22 cellular contexts compared by ENCODE assay signal in genomic region chrX:23904096-23904495, GRCh38. TPM values are rescaled to one million over a fixed set of nuclear protein-coding genes. Genes with fewer than 3 reads are reported as not detected.
DNase-seq lines count a peak whose midpoint lies in the region; ATAC-seq, FAIRE-seq and TF ChIP-seq lines count a peak whose summit lies in the region.
"Had no signal": no experiment of that assay in that cellular context is flagged by ENCODE, and none has a peak within 500 bp of the region (broad histone marks: within the 10 kb centered on the region; RNA-seq: fewer than 3 reads in every experiment).

No MANE protein-coding gene starts in this region.

- TF ChIP-seq RAD21 in K562 (CRISPR knock-in tag; conservative IDR thresholded peaks at IDR 0.05 in 1 of 2, IDR thresholded peaks at IDR 0.05 in 1 of 2): no peak

- H3K27ac Mint-ChIP-seq in stimulated activated naive CD8-positive, alpha-beta T cell treated with anti-CD3 and anti-CD28 coated beads, Interleukin-15, amount 100 ng/mL, for 72 hours: no peak overlapping the region
- H3K27ac Mint-ChIP-seq: activated naive CD4-positive, alpha-beta T cell treated with anti-CD3 and anti-CD28 coated beads for 36 hours had no signal

- TF ChIP-seq POLR2A in K562 (conservative IDR thresholded peaks at IDR 0.05) (no peak), transverse colon (IDR thresholded peaks at IDR 0.05) (no peak)

- no peak overlapping the region for H3K4me3 Mint-ChIP-seq in stimulated activated naive CD8-positive, alpha-beta T cell treated with anti-CD3 and anti-CD28 coated beads, Interleukin-15, amount 100 ng/mL, for 72 hours
- H3K4me3 Mint-ChIP-seq: activated naive CD4-positive, alpha-beta T cell treated with anti-CD3 and anti-CD28 coated beads for 36 hours had no signal

- no peak overlapping the region for H3K4me2 ChIP-seq in K562 (ENCODE audit: insufficient read depth, low read length)

- FAIRE-seq in K562 (lab: Jason Lieb, UNC): no peak

- TF ChIP-seq EP300 in K562 (IDR thresholded peaks at IDR 0.05; ENCODE audit: low read length): no peak
- no peak for TF ChIP-seq EP300 in transverse colon (IDR thresholded peaks at IDR 0.05; ENCODE audit: low read depth)

- H3K4me3 ChIP-seq in left ventricle myocardium inferior: no peak overlapping the region
- no peak overlapping the region for H3K4me3 ChIP-seq in K562
- no peak overlapping the region for H3K4me3 ChIP-seq in transverse colon

- no TSS peak for BruUV-seq in K562 (replicated peaks; lab: Mats Ljungman, UMichigan)

- TF ChIP-seq CTCF in left ventricle myocardium inferior (IDR thresholded peaks at IDR 0.05; ENCODE audit: borderline replicate concordance): no peak
- no peak for TF ChIP-seq CTCF in K562 (IDR thresholded peaks at IDR 0.05 in 2 of 3, conservative IDR thresholded peaks at IDR 0.05 in 1 of 3; ENCODE audit: insufficient read depth in 2 of 3, low read depth in 1 of 3, low read length in 3 of 3)
- no peak for TF ChIP-seq CTCF in transverse colon (IDR thresholded peaks at IDR 0.05)

- no peaks in the 10 kb centered on the region for H3K27me3 Mint-ChIP-seq in stimulated activated naive CD8-positive, alpha-beta T cell treated with anti-CD3 and anti-CD28 coated beads, Interleukin-15, amount 100 ng/mL, for 72 hours

- peaks cover 3% of the 10 kb centered on the region for H4K20me1 ChIP-seq in K562 (replicated peaks; ENCODE audit: control insufficient read depth, insufficient read depth, low read length)

- no peaks in the 10 kb centered on the region for H3K9me1 ChIP-seq in K562 (ENCODE audit: control insufficient read depth, insufficient read depth, low read length)

- intact Hi-C loops in left ventricle myocardium inferior (cut with micrococcal nuclease): loop anchor here (5.0 to 10.0 kb wide), 3 partner anchors 122 to 209 kb away; partner anchors contain the start of gene SAT1
- intact Hi-C loops in Right ventricle myocardium inferior (cut with DNase I): no loop called here
- intact Hi-C loops in K562 (cut with micrococcal nuclease): loop anchor here (5.0 kb wide), 1 partner anchor 62 kb away; no protein-coding TSS in a partner anchor
- intact Hi-C loops in transverse colon (cut with DNase I; ENCODE audit: low total_unique reads): loop anchor here (10.0 kb wide), 1 partner anchor 209 kb away; no protein-coding TSS in a partner anchor

- CTCF ChIA-PET in K562 (lab: Yijun Ruan, JAX; ENCODE audit: low intra/inter-chr PET ratio): no interaction called here

- H3K27ac ChIP-seq in left ventricle myocardium inferior (replicated peaks) (peak overlapping the region; percentile 36), K562 (ENCODE audit: extremely low read depth, low read depth, low read length) (no peak overlapping the region), transverse colon (no peak overlapping the region)

- ATAC-seq in Right ventricle myocardium inferior (no peak), K562 (no peak), GM19351 (IDR thresholded peaks at IDR 0.05; ENCODE audit: unreplicated experiment) (no peak)
- ATAC-seq in stimulated activated naive CD8-positive, alpha-beta T cell treated with anti-CD3 and anti-CD28 coated beads, Interleukin-15, amount 100 ng/mL, for 72 hours: no peak
- ATAC-seq: activated CD4-positive, CD25-positive, alpha-beta regulatory T cell treated with anti-CD3 and anti-CD28 coated beads, Interleukin-2, amount 50 U/mL, for 24 hours; sciatic nerve had no signal

- no peak for DNase-seq in left ventricle myocardium inferior
- DNase-seq in Right ventricle myocardium inferior (ENCODE audit: missing footprints): no peak
- peak in 3 of 4 experiments; percentile 20 to 26 (median 25) for DNase-seq in K562 (ENCODE audit: extremely low read depth in 1 of 4, low spot score in 3 of 4)
- peak; percentile 58 for DNase-seq in hepatic stellate cell (ENCODE audit: low spot score)
- DNase-seq in transverse colon: no peak
- no peak for DNase-seq in H4 (ENCODE audit: low spot score)
- DNase-seq in stimulated activated naive CD8-positive, alpha-beta T cell treated with anti-CD3 and anti-CD28 coated beads, Interleukin-15, amount 100 ng/mL, for 72 hours: no peak
- DNase-seq: ACHN; activated naive CD4-positive, alpha-beta T cell treated with anti-CD3 and anti-CD28 coated beads for 36 hours; central memory CD4-positive, alpha-beta T cell; hippocampal formation; Kasumi-1; NCI-H1694 treated with DMSO at 0.1 percent for 48 hours; NCI-H69; RPMI8226; stimulated activated naive CD4-positive, alpha-beta T cell had no signal

- no peak overlapping the region for H2AFZ ChIP-seq in K562 (ENCODE audit: low read depth, low read length)

- peaks cover 40% of the 10 kb centered on the region for H3K79me2 ChIP-seq in K562 (ENCODE audit: control insufficient read depth, insufficient read depth, low read length)

- H3K4me1 Mint-ChIP-seq in stimulated activated naive CD8-positive, alpha-beta T cell treated with anti-CD3 and anti-CD28 coated beads, Interleukin-15, amount 100 ng/mL, for 72 hours: peaks cover 8% of the 10 kb centered on the region

- 52% methylated on average over 2 of the region's 2 CpGs for WGBS in K562 (ENCODE audit: insufficient coverage, low coverage, missing lambda C conversion rate)
- WGBS in transverse colon (ENCODE audit: low coverage in 1 of 2), 2 donors: 58% methylated on average over 2 of the region's 2 CpGs; no CpG with 5 or more reads in 1 of the 2 donors

- H3K27me3 ChIP-seq in left ventricle myocardium inferior (ENCODE audit: low read depth) (no peaks in the 10 kb centered on the region), K562 (ENCODE audit: control insufficient read depth in 2 of 2, insufficient read depth in 2 of 2, low read length in 2 of 2) (no peaks in the 10 kb centered on the region), transverse colon (no peaks in the 10 kb centered on the region)

- H3K36me3 ChIP-seq in left ventricle myocardium inferior: no peaks in the 10 kb centered on the region
- H3K36me3 ChIP-seq in K562 (ENCODE audit: control insufficient read depth, insufficient read depth, low read length): peaks cover 3% of the 10 kb centered on the region; the same call in 1 of the 3 replicates
- H3K36me3 ChIP-seq in transverse colon: no peaks in the 10 kb centered on the region

- no peaks in the 10 kb centered on the region for H3K9me3 Mint-ChIP-seq in stimulated activated naive CD8-positive, alpha-beta T cell treated with anti-CD3 and anti-CD28 coated beads, Interleukin-15, amount 100 ng/mL, for 72 hours
- H3K9me3 Mint-ChIP-seq: activated naive CD4-positive, alpha-beta T cell treated with anti-CD3 and anti-CD28 coated beads for 36 hours had no signal

- H3K9me3 ChIP-seq in left ventricle myocardium inferior (replicated peaks): no peaks in the 10 kb centered on the region
- H3K9me3 ChIP-seq in K562 (replicated peaks; ENCODE audit: control insufficient read depth, insufficient read depth, low read depth, low read length): no peaks in the 10 kb centered on the region
- no peaks in the 10 kb centered on the region for H3K9me3 ChIP-seq in transverse colon

- in situ Hi-C loops in K562 (cut with MboI): loop anchor here (5.0 kb wide), 3 partner anchors 122 to 212 kb away; partner anchors contain the start of gene SAT1
- in situ Hi-C loops in transverse colon (cut with MboI; ENCODE audit: low pct_ligation_motif_present in 1 of 4, low pct_unique_long_range_greater_than_20kb in 1 of 4, low sequenced_read_pairs in 3 of 4): loop anchor here (5.0 to 25.0 kb wide), 9 partner anchors 119 to 217 kb away; partner anchors contain the start of genes KLHL15 (in 2 of the 4), SAT1 (in 2 of the 4) and EIF2S3 (in 1 of the 4)

- POLR2A ChIA-PET in K562 (lab: Yijun Ruan, JAX): interaction anchor here (0.6 kb wide), 1 partner anchor 149 kb away, joined by 4 read pairs; no protein-coding TSS in a partner anchor

- H3K9ac ChIP-seq in K562 (ENCODE audit: insufficient read depth in 1 of 2, low read depth in 2 of 2, low read length in 2 of 2): no peak overlapping the region

- peaks cover 43% of the 10 kb centered on the region for H3K4me1 ChIP-seq in left ventricle myocardium inferior
- peaks cover 6 to 20% of the 10 kb centered on the region in 2 experiments; a peak in 4 of 5 replicates for H3K4me1 ChIP-seq in K562 (replicated peaks in 1 of 2; ENCODE audit: control insufficient read depth in 2 of 2, insufficient read depth in 2 of 2, low read length in 2 of 2)
- H3K4me1 ChIP-seq in transverse colon: peaks cover 7 to 32% (median 8%) of the 10 kb centered on the region in 4 donors

RNA-seq across cellular contexts. Expression of gene APOO, which starts 3.6 kb away (rescaled TPM):
- 102 TPM for total RNA-seq in left ventricle myocardium inferior
- 112 TPM for total RNA-seq in Right ventricle myocardium inferior
- 16.2 and 19.7 TPM in 2 replicates for total RNA-seq in K562 (2011; cell fraction: chromatin; rRNA removed; ENCODE audit: low replicate concordance)
- total RNA-seq in K562 (2011; cell fraction: nucleolus; rRNA removed): 11.2 and 12.5 TPM in 2 replicates
- total RNA-seq in K562 (2011; cell fraction: nucleoplasm; rRNA removed): 18.0 and 23.3 TPM in 2 replicates
- total RNA-seq in K562 (2014; rRNA removed): 37.3 and 43.7 TPM in 2 replicates
- 60.8 and 64.4 TPM in 2 replicates for total RNA-seq in K562 (2014; rRNA removed; fragmentation: Illumina TruSeq; extraction: Trizol)
- total RNA-seq in K562 (2015; rRNA removed; fragmentation: Illumina TruSeq; extraction: Trizol): 56.9 and 59.7 TPM in 2 replicates
- 59.8 and 63.9 TPM in 2 replicates for total RNA-seq in K562 (2021)
- polyA plus RNA-seq in K562 (2011; rRNA removed): 55.2 and 67.3 TPM in 2 replicates
- polyA plus RNA-seq in K562 (2011; cell fraction: cytosol; rRNA removed): 34.2 and 35.9 TPM in 2 replicates
- polyA plus RNA-seq in K562 (2011; cell fraction: nucleus; rRNA removed): 9.4 and 13.6 TPM in 2 replicates
- polyA plus RNA-seq in K562 (2012): 78.6 and 89.2 TPM in 2 replicates
- 62.9 and 72.0 TPM in 2 replicates for polyA plus RNA-seq in K562 (2014; fragmentation: Illumina TruSeq; extraction: Trizol)
- polyA plus RNA-seq in K562 (2014; fragmentation: Nextera tagmentation; extraction: Ambion mirVana): 10 to 100 TPM; 46.5 to 76.4 TPM
- 58.9 and 63.6 TPM in 2 replicates for polyA plus RNA-seq in K562 (2014; rRNA removed)
- 30.1 and 34.1 TPM in 2 replicates for polyA minus RNA-seq in K562 (2011; rRNA and poly(A)+ RNA removed)
- 4.8 and 11.5 TPM in 2 replicates for polyA minus RNA-seq in K562 (2011; cell fraction: cytosol; rRNA and poly(A)+ RNA removed)
- polyA minus RNA-seq in K562 (2011; cell fraction: nucleus; rRNA and poly(A)+ RNA removed): 6.3 and 8.2 TPM in 2 replicates
- 10 to 100 TPM in 2 of 4 donors, 1 to 10 TPM in 1, not detected in 1; 10.0 to 24.5 (median 15.6) TPM for total RNA-seq in transverse colon
- 40.5 and 58.9 TPM in 2 replicates for total RNA-seq in H4 (2014; rRNA removed; shearing (Covaris generic))

RNA-seq across cellular contexts. Expression of gene CXorf58, which starts 3.7 kb away (rescaled TPM):
- total RNA-seq in left ventricle myocardium inferior (0.49 TPM), Right ventricle myocardium inferior (0.32 TPM), K562 (2014; rRNA removed) (0.12 and 0.27 TPM in 2 replicates), K562 (2014; rRNA removed; fragmentation: Illumina TruSeq; extraction: Trizol) (0.13 and 0.15 TPM in 2 replicates), K562 (2015; rRNA removed; fragmentation: Illumina TruSeq; extraction: Trizol) (0.25 TPM in 1 of 2 replicates, not detected in the other), K562 (2021) (0.25 TPM in 1 of 2 replicates, not detected in the other), transverse colon (under 1 TPM in 1 of 4 donors, not detected in 3; 0.27 TPM)
- not detected in 2 replicates for total RNA-seq in K562 (2011; cell fraction: chromatin; rRNA removed; ENCODE audit: low replicate concordance)
- not detected in 2 replicates for total RNA-seq in K562 (2011; cell fraction: nucleolus; rRNA removed)
- not detected in 2 replicates for total RNA-seq in K562 (2011; cell fraction: nucleoplasm; rRNA removed)
- polyA plus RNA-seq in K562 (2011; rRNA removed) (0.11 and 0.17 TPM in 2 replicates), K562 (2014; fragmentation: Illumina TruSeq; extraction: Trizol) (not detected in 2 replicates), K562 (2014; fragmentation: Nextera tagmentation; extraction: Ambion mirVana) (under 1 TPM; 0.10 to 0.13 TPM), K562 (2014; rRNA removed) (0.26 TPM in 1 of 2 replicates, not detected in the other)
- 0.12 TPM in 1 of 2 replicates, not detected in the other for polyA plus RNA-seq in K562 (2011; cell fraction: cytosol; rRNA removed)
- polyA plus RNA-seq in K562 (2011; cell fraction: nucleus; rRNA removed): not detected in 2 replicates
- 0.08 TPM in 1 of 2 replicates, not detected in the other for polyA plus RNA-seq in K562 (2012)
- polyA minus RNA-seq in K562 (2011; rRNA and poly(A)+ RNA removed): 0.11 TPM in 1 of 2 replicates, not detected in the other
- polyA minus RNA-seq in K562 (2011; cell fraction: cytosol; rRNA and poly(A)+ RNA removed): not detected in 2 replicates
- not detected in 2 replicates for polyA minus RNA-seq in K562 (2011; cell fraction: nucleus; rRNA and poly(A)+ RNA removed)
- total RNA-seq in H4 (2014; rRNA removed; shearing (Covaris generic)): 0.04 TPM in 1 of 2 replicates, not detected in the other
- total RNA-seq: epithelial cell of proximal tubule; sciatic nerve; T-helper 1 cell treated with Interleukin-12 subunit alpha and Interleukin-12 subunit beta and Interleukin-4 antibody, amounts not matched to agents 30 ng/mL and 1 ng/mL, for 36 hours; ureter had no signal

Comparison
In these comparisons a context has a peak if more than half of its experiments do, and no peak if none do; other contexts are left out.
1. DNase-seq: peak in K562 (3 of 4) and hepatic stellate cell (single experiment); none in left ventricle myocardium inferior (single experiment), Right ventricle myocardium inferior (single experiment), transverse colon (single experiment), H4 (single experiment) and stimulated activated naive CD8-positive, alpha-beta T cell treated with anti-CD3 and anti-CD28 coated beads, Interleukin-15, amount 100 ng/mL, for 72 hours (0 of 2).